ENCODE assay signal across 3 cellular contexts in genomic region chr3:196385446-196385845, GRCh38. TPM values are rescaled to one million over a fixed set of nuclear protein-coding genes. Genes with fewer than 3 reads are reported as not detected.
"Had no signal": no experiment of that assay in that cellular context is flagged by ENCODE, and none has a peak within 500 bp of the region (broad histone marks: within the 10 kb centered on the region; RNA-seq: fewer than 3 reads in every experiment).

No MANE protein-coding gene starts in this region.

RNA-seq across cellular contexts. Expression of gene TM4SF19, which starts 47.3 kb away (rescaled TPM):
- total RNA-seq: HepG2, HT-29, IMR-90 had no signal
- polyA plus RNA-seq: IMR-90 had no signal
